ENCODE assay signal across 1 cellular context in genomic region chr19:54102421-54103169, GRCh38.
TF ChIP-seq lines count a peak whose summit lies in the region.

NDUFA3 (plus strand) TSS chr19:54102855; CDS start chr19:54102879, 24 bp downstream.

TF ChIP-seq in HepG2, 621 proteins besides CTCF, POLR2A, EP300 and RAD21 (continued from another document):
- TF ChIP-seq E2F5 (CRISPR knock-in tag; conservative IDR thresholded peaks at IDR 0.05) (peak; percentile 53; the same call in 1 of the 2 replicates), UBTF (CRISPR knock-in tag; IDR thresholded peaks at IDR 0.05) (peak; percentile 60), ARNT (IDR thresholded peaks at IDR 0.05) (no peak), ZBTB46 (CRISPR knock-in tag; IDR thresholded peaks at IDR 0.05; ENCODE audit: borderline replicate concordance) (no peak), HMGA1 (CRISPR knock-in tag; conservative IDR thresholded peaks at IDR 0.05) (no peak), ZHX1 (CRISPR knock-in tag; IDR thresholded peaks at IDR 0.05; ENCODE audit: low read depth) (peak; percentile 70; the same call in 1 of the 2 replicates), ZNF687 (CRISPR knock-in tag; IDR thresholded peaks at IDR 0.05) (peak; percentile 78), ZNF646 (CRISPR knock-in tag; IDR thresholded peaks at IDR 0.05) (no peak), FOXK2 (IDR thresholded peaks at IDR 0.05) (peak; percentile 50; the same call in 1 of the 2 replicates), ZSCAN25 (CRISPR knock-in tag; IDR thresholded peaks at IDR 0.05) (peak; percentile 70; the same call in 1 of the 2 replicates), TCF7L2 (IDR thresholded peaks at IDR 0.05; ENCODE audit: low read depth, low read length) (no peak), TCF7 (IDR thresholded peaks at IDR 0.05; ENCODE audit: low read depth) (no peak), ZC3H13 (CRISPR knock-in tag; IDR thresholded peaks at IDR 0.05) (0 out of 2 replicates have a peak, but pooled peaks have one; percentile 64), REPIN1 (CRISPR knock-in tag; IDR thresholded peaks at IDR 0.05; ENCODE audit: borderline replicate concordance, low read depth) (peak; percentile 21; the same call in 1 of the 2 replicates)
